ENCODE assay signal across 32 cellular contexts in genomic region chr10:47095848-47096612, GRCh38.
"Had no signal": no experiment of that assay in that cellular context is flagged by ENCODE, and none has a peak within 500 bp of the region (broad histone marks: within the 10 kb centered on the region; RNA-seq: fewer than 3 reads in every experiment).

No MANE protein-coding gene starts in this region.

- DNase-seq: activated CD4-positive, alpha-beta memory T cell treated with anti-CD3 and anti-CD28 coated beads for 36 hours; activated CD4-positive, alpha-beta T cell treated with anti-CD3 and anti-CD28 coated beads, Interleukin-2, amount 10 ng/mL, durations not matched to agents 24 days and 14 days; activated CD4-positive, CD25-positive, alpha-beta regulatory T cell treated with anti-CD3 and anti-CD28 coated beads, Interleukin-2, amount 50 U/mL, for 72 hours; activated effector memory CD4-positive, alpha-beta T cell treated with anti-CD3 and anti-CD28 coated beads, Interleukin-2, amount 50 U/mL, for 16 hours; activated naive CD4-positive, alpha-beta T cell treated with anti-CD3 and anti-CD28 coated beads for 36 hours; activated naive CD8-positive, alpha-beta T cell treated with anti-CD3 and anti-CD28 coated beads for 36 hours; activated T-cell treated with anti-CD3 and anti-CD28 coated beads for 4 hours; aorta; cortex of kidney; foreskin fibroblast; hippocampal formation; kidney; left colon; mammary epithelial cell; pancreas; retina; sigmoid colon; small intestine; stimulated activated CD4-positive, alpha-beta T cell treated with anti-CD3 and anti-CD28 coated beads, Interleukin-4, amount 100 ng/mL, for 24 hours; T1000 had no signal

- H3K27ac ChIP-seq: adrenal gland, cardiac muscle cell, neutrophil, pancreas, prostate gland, sigmoid colon, upper lobe of left lung had no signal

- H3K27me3 Mint-ChIP-seq: activated CD4-positive, alpha-beta memory T cell treated with anti-CD3 and anti-CD28 coated beads for 36 hours; activated naive CD8-positive, alpha-beta T cell treated with anti-CD3 and anti-CD28 coated beads for 36 hours; stimulated activated naive CD8-positive, alpha-beta T cell treated with anti-CD3 and anti-CD28 coated beads, Interleukin-15, Interleukin-2, amounts not matched to agents 100 ng/mL and 50 ng/mL, for 24 hours had no signal

- FAIRE-seq: kidney, pancreas, small intestine had no signal

- H3K4me1 Mint-ChIP-seq: activated CD4-positive, alpha-beta T cell treated with anti-CD3 and anti-CD28 coated beads, Interleukin-2, amount 10 ng/mL, durations not matched to agents 24 days and 14 days; brain; nephron; stimulated activated effector memory CD8-positive, alpha-beta T cell treated with anti-CD3 and anti-CD28 coated beads, Interleukin-12 subunit alpha, Interleukin-12 subunit beta, amount 100 ng/mL, for 72 hours had no signal

- H3K36me3 Mint-ChIP-seq: activated CD4-positive, alpha-beta memory T cell treated with anti-CD3 and anti-CD28 coated beads for 36 hours; activated naive CD8-positive, alpha-beta T cell treated with anti-CD3 and anti-CD28 coated beads for 36 hours; brain; stimulated activated effector memory CD8-positive, alpha-beta T cell treated with anti-CD3 and anti-CD28 coated beads, Interleukin-12 subunit alpha, Interleukin-12 subunit beta, amount 100 ng/mL, for 72 hours had no signal

- H3K9me3 ChIP-seq: adrenal gland, neutrophil, pancreas, prostate gland, sigmoid colon, upper lobe of left lung had no signal

- H3K4me3 Mint-ChIP-seq: activated CD4-positive, alpha-beta memory T cell treated with anti-CD3 and anti-CD28 coated beads for 36 hours; activated CD4-positive, alpha-beta T cell treated with anti-CD3 and anti-CD28 coated beads, Interleukin-2, amount 10 ng/mL, durations not matched to agents 24 days and 14 days; activated naive CD4-positive, alpha-beta T cell treated with anti-CD3 and anti-CD28 coated beads for 36 hours; activated naive CD8-positive, alpha-beta T cell treated with anti-CD3 and anti-CD28 coated beads for 36 hours; activated T-helper 1 cell treated with anti-CD3 and anti-CD28 coated beads, Interleukin-12 subunit alpha, Interleukin-12 subunit beta, Interleukin-2, Interleukin-4 antibody, amounts not matched to agents 30 ng/mL and 10 ng/mL and 1 ng/mL, durations not matched to agents 14 hours and 24 hours and 36 hours; brain; nephron; stimulated activated effector memory CD8-positive, alpha-beta T cell treated with anti-CD3 and anti-CD28 coated beads, Interleukin-12 subunit alpha, Interleukin-12 subunit beta, amount 100 ng/mL, for 72 hours; stimulated activated naive CD8-positive, alpha-beta T cell treated with anti-CD3 and anti-CD28 coated beads, Interleukin-15, Interleukin-2, amounts not matched to agents 100 ng/mL and 50 ng/mL, for 24 hours; T-helper 1 cell treated with Interleukin-12 subunit alpha and Interleukin-12 subunit beta and Interleukin-4 antibody, amounts not matched to agents 30 μg/mL and 1 μg/mL, for 36 hours had no signal

- H3K9me3 Mint-ChIP-seq: activated CD4-positive, alpha-beta memory T cell treated with anti-CD3 and anti-CD28 coated beads for 36 hours; activated CD4-positive, alpha-beta T cell treated with anti-CD3 and anti-CD28 coated beads, Interleukin-2, amount 10 ng/mL, durations not matched to agents 24 days and 14 days; activated naive CD4-positive, alpha-beta T cell treated with anti-CD3 and anti-CD28 coated beads for 36 hours; activated naive CD8-positive, alpha-beta T cell treated with anti-CD3 and anti-CD28 coated beads for 36 hours; activated T-helper 1 cell treated with anti-CD3 and anti-CD28 coated beads, Interleukin-12 subunit alpha, Interleukin-12 subunit beta, Interleukin-2, Interleukin-4 antibody, amounts not matched to agents 30 ng/mL and 10 ng/mL and 1 ng/mL, durations not matched to agents 14 hours and 24 hours and 36 hours; nephron; stimulated activated naive CD8-positive, alpha-beta T cell treated with anti-CD3 and anti-CD28 coated beads, Interleukin-15, Interleukin-2, amounts not matched to agents 100 ng/mL and 50 ng/mL, for 24 hours; T-helper 1 cell treated with Interleukin-12 subunit alpha and Interleukin-12 subunit beta and Interleukin-4 antibody, amounts not matched to agents 30 μg/mL and 1 μg/mL, for 36 hours had no signal

- H3K27me3 ChIP-seq: adrenal gland, cardiac muscle cell, neutrophil, pancreas, sigmoid colon, upper lobe of left lung had no signal

- H3K4me3 ChIP-seq: adrenal gland, cardiac muscle cell, pancreas, prostate gland, sigmoid colon, upper lobe of left lung had no signal

- H3K36me3 ChIP-seq: adrenal gland, cardiac muscle cell, neutrophil, pancreas, prostate gland, sigmoid colon, upper lobe of left lung had no signal

- H3K4me1 ChIP-seq: adrenal gland, pancreas, prostate gland, sigmoid colon, upper lobe of left lung had no signal

- H3K27ac Mint-ChIP-seq: activated CD4-positive, alpha-beta memory T cell treated with anti-CD3 and anti-CD28 coated beads for 36 hours; activated CD4-positive, alpha-beta T cell treated with anti-CD3 and anti-CD28 coated beads, Interleukin-2, amount 10 ng/mL, durations not matched to agents 24 days and 14 days; activated naive CD4-positive, alpha-beta T cell treated with anti-CD3 and anti-CD28 coated beads for 36 hours; activated naive CD8-positive, alpha-beta T cell treated with anti-CD3 and anti-CD28 coated beads for 36 hours; activated T-helper 1 cell treated with anti-CD3 and anti-CD28 coated beads, Interleukin-12 subunit alpha, Interleukin-12 subunit beta, Interleukin-2, Interleukin-4 antibody, amounts not matched to agents 30 ng/mL and 10 ng/mL and 1 ng/mL, durations not matched to agents 14 hours and 24 hours and 36 hours; brain; nephron; stimulated activated effector memory CD8-positive, alpha-beta T cell treated with anti-CD3 and anti-CD28 coated beads, Interleukin-12 subunit alpha, Interleukin-12 subunit beta, amount 100 ng/mL, for 72 hours; stimulated activated naive CD8-positive, alpha-beta T cell treated with anti-CD3 and anti-CD28 coated beads, Interleukin-15, Interleukin-2, amounts not matched to agents 100 ng/mL and 50 ng/mL, for 24 hours; T-helper 1 cell treated with Interleukin-12 subunit alpha and Interleukin-12 subunit beta and Interleukin-4 antibody, amounts not matched to agents 30 μg/mL and 1 μg/mL, for 36 hours had no signal

- ATAC-seq: esophagus mucosa; left colon; pancreas; stimulated activated effector memory CD8-positive, alpha-beta T cell treated with anti-CD3 and anti-CD28 coated beads, Interleukin-12 subunit alpha, Interleukin-12 subunit beta, amount 100 ng/mL, for 72 hours had no signal
